In genomic region chr10:88064608-88065383, GRCh38 we compare ENCODE assay signal across 9 cellular contexts.
DNase-seq lines count a peak whose midpoint lies in the region; ATAC-seq, FAIRE-seq and TF ChIP-seq lines count a peak whose summit lies in the region.
"Had no signal": no experiment of that assay in that cellular context is flagged by ENCODE, and none has a peak within 500 bp of the region (broad histone marks: within the 10 kb centered on the region; RNA-seq: fewer than 3 reads in every experiment).

No MANE protein-coding gene starts in this region.

- in situ Hi-C loops in HepG2 (cut with HindIII; ENCODE audit: extremely low pct_ligation_motif_present, low pct_unique_long_range_greater_than_20kb) = no loop called here

- FAIRE-seq in HepG2 (lab: Jason Lieb, UNC) = no peak

- TF ChIP-seq EP300 in HepG2 (IDR thresholded peaks at IDR 0.05; ENCODE audit: low read depth in 2 of 2, low read length in 2 of 2) (no peak), HepG2 (CRISPR knock-in tag; IDR thresholded peaks at IDR 0.05; ENCODE audit: borderline replicate concordance) (no peak)

- H3K36me3 ChIP-seq in liver (ENCODE audit: control insufficient read depth in 4 of 4, insufficient read depth in 3 of 4, low read depth in 1 of 4, low read length in 3 of 4) (no peaks in the 10 kb centered on the region), HepG2 (replicated peaks in 1 of 2; ENCODE audit: control insufficient read depth in 1 of 2, insufficient read depth in 2 of 2, low read length in 2 of 2) (no peaks in the 10 kb centered on the region), OCI-LY3 (replicated peaks; ENCODE audit: low read depth, low read length) (no peaks in the 10 kb centered on the region)
- H3K36me3 ChIP-seq in effector memory CD4-positive, alpha-beta T cell (ENCODE audit: control insufficient read depth, insufficient read depth, low read length) = no peaks in the 10 kb centered on the region
- H3K36me3 ChIP-seq: ascending aorta had no signal

- TF ChIP-seq CTCF in liver (IDR thresholded peaks at IDR 0.05; ENCODE audit: low read depth, low read length, missing input control) (no peak), HepG2 (CRISPR knock-in tag; IDR thresholded peaks at IDR 0.05) (no peak), OCI-LY3 (IDR thresholded peaks at IDR 0.05; ENCODE audit: low read depth, low read length) (no peak)

- no TSS peak for BruUV-seq in HepG2 (replicated peaks; lab: Mats Ljungman, UMichigan)

- DNase-seq in HepG2 (ENCODE audit: low spot score) (no peak), retina (no peak), cerebellar cortex (ENCODE audit: low spot score) (no peak)
- peak in 1 of 3 donors; percentile 2 for DNase-seq in effector memory CD4-positive, alpha-beta T cell
- peak in 2 of 3 donors; percentile 8 to 9 for DNase-seq in stimulated activated CD4-positive, alpha-beta T cell treated with anti-CD3 and anti-CD28 coated beads, TNF-alpha, amount 100 ng/mL, for 48 hours (ENCODE audit: low read depth in 3 of 3)

- no peak overlapping the region for H3K4me3 ChIP-seq in liver (ENCODE audit: low read depth in 1 of 3, low read length in 3 of 3)
- H3K4me3 ChIP-seq in HepG2 (replicated peaks in 1 of 3; ENCODE audit: insufficient read depth in 1 of 3, low read depth in 2 of 3, low read length in 3 of 3) = no peak overlapping the region
- H3K4me3 ChIP-seq in OCI-LY3 (ENCODE audit: low read length) = no peak overlapping the region
- no peak overlapping the region for H3K4me3 ChIP-seq in effector memory CD4-positive, alpha-beta T cell (ENCODE audit: insufficient read depth, low read depth, low read length, poor library complexity, severe bottlenecking)
- H3K4me3 ChIP-seq: ascending aorta had no signal

- H3K27ac ChIP-seq in liver (ENCODE audit: low read depth in 1 of 2, low read length in 2 of 2) = peak overlapping the region; percentile 73 to 97
- no peak overlapping the region for H3K27ac ChIP-seq in HepG2 (ENCODE audit: extremely low read length, insufficient read depth, low read length)
- no peak overlapping the region for H3K27ac ChIP-seq in OCI-LY3 (ENCODE audit: low read length)
- H3K27ac ChIP-seq in effector memory CD4-positive, alpha-beta T cell (ENCODE audit: insufficient read depth, low read length, poor library complexity, severe bottlenecking) = peak overlapping the region; percentile 2

- H3K4me1 ChIP-seq in liver (ENCODE audit: control insufficient read depth in 4 of 4, insufficient read depth in 4 of 4, low read length in 3 of 4) (peaks cover 9 to 33% (median 29%) of the 10 kb centered on the region in 4 donors), HepG2 (ENCODE audit: insufficient read depth, low read length) (peaks cover 21% of the 10 kb centered on the region), OCI-LY3 (ENCODE audit: low read length) (peaks cover 53% of the 10 kb centered on the region)
- H3K4me1 ChIP-seq in effector memory CD4-positive, alpha-beta T cell (ENCODE audit: control insufficient read depth, insufficient read depth, low read length, poor library complexity, severe bottlenecking) = peaks cover 34% of the 10 kb centered on the region

- no peak overlapping the region for H2AFZ ChIP-seq in HepG2 (ENCODE audit: low read length)
- H2AFZ ChIP-seq in OCI-LY3 (ENCODE audit: low read depth, low read length) = no peak overlapping the region

- H4K20me1 ChIP-seq in HepG2 (ENCODE audit: insufficient read depth, low read length) (no peaks in the 10 kb centered on the region), OCI-LY3 (ENCODE audit: insufficient read depth, low read length) (no peaks in the 10 kb centered on the region)

- no peak for TF ChIP-seq POLR2A in HepG2 (IDR thresholded peaks at IDR 0.05; ENCODE audit: insufficient read depth in 1 of 2, low read depth in 2 of 2, low read length in 2 of 2)

- POLR2A ChIA-PET in HepG2 (lab: Yijun Ruan, JAX) = no interaction called here

- WGBS in liver = 48% methylated on average over 5 of the region's 5 CpGs
- WGBS in HepG2 (ENCODE audit: low lambda C conversion rate) = 76% methylated on average over 3 of the region's 5 CpGs

- H3K9ac ChIP-seq in liver (ENCODE audit: low read depth in 1 of 2, low read length in 2 of 2) = no peak overlapping the region
- H3K9ac ChIP-seq in HepG2 (ENCODE audit: insufficient read depth, low read depth, low read length) = no peak overlapping the region
- H3K9ac ChIP-seq in OCI-LY3 (ENCODE audit: low read length) = no peak overlapping the region

- H3K4me2 ChIP-seq in HepG2 (ENCODE audit: low read depth, low read length) (no peak overlapping the region), OCI-LY3 (ENCODE audit: low read length) (peak overlapping the region; percentile 77)

- CTCF ChIA-PET in HepG2 (lab: Yijun Ruan, JAX; ENCODE audit: low intra/inter-chr PET ratio, low total read pairs) = no interaction called here

- TF ChIP-seq RAD21 in liver (IDR thresholded peaks at IDR 0.05) (peak; percentile 67 to 76), HepG2 (CRISPR knock-in tag; IDR thresholded peaks at IDR 0.05) (no peak)

- H3K79me2 ChIP-seq in HepG2 (ENCODE audit: insufficient read depth, low read length) (no peaks in the 10 kb centered on the region), OCI-LY3 (ENCODE audit: low read length) (no peaks in the 10 kb centered on the region)

- ATAC-seq in HepG2 (no peak), HG02870 (IDR thresholded peaks at IDR 0.05; ENCODE audit: unreplicated experiment) (peak; percentile 43)

- H3K27me3 ChIP-seq in liver (ENCODE audit: control insufficient read depth in 4 of 4, insufficient read depth in 4 of 4, low read length in 3 of 4) (no peaks in the 10 kb centered on the region), HepG2 (ENCODE audit: control insufficient read depth in 1 of 2, insufficient read depth in 2 of 2, low read length in 2 of 2) (no peaks in the 10 kb centered on the region), OCI-LY3 (ENCODE audit: low read depth, low read length) (no peaks in the 10 kb centered on the region)
- no peaks in the 10 kb centered on the region for H3K27me3 ChIP-seq in effector memory CD4-positive, alpha-beta T cell (replicated peaks; ENCODE audit: control insufficient read depth, insufficient read depth, low read length, poor library complexity, severe bottlenecking)
- H3K27me3 ChIP-seq: ascending aorta had no signal

- intact Hi-C loops in HepG2 (cut with micrococcal nuclease; ENCODE audit: unreplicated experiment) = no loop called here

- H3K9me3 ChIP-seq in liver (ENCODE audit: control insufficient read depth in 4 of 4, low read length in 3 of 4) = no peaks in the 10 kb centered on the region
- H3K9me3 ChIP-seq in HepG2 (ENCODE audit: low read length) = no peaks in the 10 kb centered on the region
- no peaks in the 10 kb centered on the region for H3K9me3 ChIP-seq in OCI-LY3 (ENCODE audit: insufficient read depth, low read length)
- H3K9me3 ChIP-seq in effector memory CD4-positive, alpha-beta T cell (ENCODE audit: control insufficient read depth, low read length) = no peaks in the 10 kb centered on the region
- H3K9me3 ChIP-seq: ascending aorta had no signal

TF ChIP-seq in liver, 16 proteins besides CTCF, POLR2A, EP300 and RAD21 (continues in another document):
- TF ChIP-seq HNF4G (IDR thresholded peaks at IDR 0.05) = peak; percentile 43
- peak; percentile 89 for TF ChIP-seq YY1 (IDR thresholded peaks at IDR 0.05)
- peak; percentile 80 for TF ChIP-seq ZBTB33 (IDR thresholded peaks at IDR 0.05)
- peak; percentile 89 for TF ChIP-seq SP1 (IDR thresholded peaks at IDR 0.05)
- peak; percentile 91 for TF ChIP-seq ATF3 (IDR thresholded peaks at IDR 0.05)

TF ChIP-seq in HepG2, 621 proteins besides CTCF, POLR2A, EP300 and RAD21 (continues in another document):
- no peak for TF ChIP-seq STAT6 (CRISPR knock-in tag; IDR thresholded peaks at IDR 0.05; ENCODE audit: borderline replicate concordance)
- TF ChIP-seq ZNF160 (CRISPR knock-in tag; IDR thresholded peaks at IDR 0.05) = no peak
- no peak for TF ChIP-seq PRDM10 (CRISPR knock-in tag; IDR thresholded peaks at IDR 0.05; ENCODE audit: low read depth)

Comparison
In these comparisons a context has a peak if more than half of its experiments do, and no peak if none do; other contexts are left out.
1. H3K27ac ChIP-seq: peak in liver (2 of 2) and effector memory CD4-positive, alpha-beta T cell (single experiment); none in HepG2 (single experiment) and OCI-LY3 (single experiment).
2. DNase-seq: peak in stimulated activated CD4-positive, alpha-beta T cell treated with anti-CD3 and anti-CD28 coated beads, TNF-alpha, amount 100 ng/mL, for 48 hours (2 of 3); none in HepG2 (single experiment), retina (single experiment) and cerebellar cortex (single experiment).